22 cellular contexts compared by ENCODE assay signal in genomic region chr2:280655-281110, GRCh38. TPM values are rescaled to one million over a fixed set of nuclear protein-coding genes. Genes with fewer than 3 reads are reported as not detected.
DNase-seq lines count a peak whose midpoint lies in the region; FAIRE-seq and TF ChIP-seq lines count a peak whose summit lies in the region.
"Had no signal": no experiment of that assay in that cellular context is flagged by ENCODE, and none has a peak within 500 bp of the region (broad histone marks: within the 10 kb centered on the region; RNA-seq: fewer than 3 reads in every experiment).

No MANE protein-coding gene starts in this region.

- H3K4me3 Mint-ChIP-seq in astrocyte (ENCODE audit: unreplicated experiment) (no peak overlapping the region), chondrocyte (ENCODE audit: unreplicated experiment) (no peak overlapping the region), progenitor cell of endocrine pancreas (ENCODE audit: low read depth) (no peak overlapping the region)
- no peak overlapping the region for H3K4me3 Mint-ChIP-seq in activated T-helper 2 cell treated with anti-CD3 and anti-CD28 coated beads, Interferon-gamma antibody, Interleukin-2, Interleukin-4, amounts not matched to agents 10 μg/mL and 5 μg/mL and 100 μg/mL, durations not matched to agents 14 hours and 24 hours and 36 hours (ENCODE audit: low read depth)
- H3K4me3 Mint-ChIP-seq: CD8-positive, alpha-beta memory T cell had no signal

- no peak overlapping the region for H3K4me3 ChIP-seq in astrocyte (ENCODE audit: insufficient read depth, low read depth, low read length)
- H3K4me3 ChIP-seq in effector memory CD4-positive, alpha-beta T cell (ENCODE audit: insufficient read depth, low read depth, low read length, poor library complexity, severe bottlenecking): no peak overlapping the region

- H3K27ac Mint-ChIP-seq in astrocyte (ENCODE audit: unreplicated experiment) (peak overlapping the region; percentile 62), chondrocyte (ENCODE audit: unreplicated experiment) (peak overlapping the region; percentile 0), progenitor cell of endocrine pancreas (peak overlapping the region; percentile 14)
- no peak overlapping the region for H3K27ac Mint-ChIP-seq in activated T-helper 2 cell treated with anti-CD3 and anti-CD28 coated beads, Interferon-gamma antibody, Interleukin-2, Interleukin-4, amounts not matched to agents 10 μg/mL and 5 μg/mL and 100 μg/mL, durations not matched to agents 14 hours and 24 hours and 36 hours

- H3K27me3 ChIP-seq in astrocyte (ENCODE audit: insufficient read depth, low read length): no peaks in the 10 kb centered on the region
- no peaks in the 10 kb centered on the region for H3K27me3 ChIP-seq in layer of hippocampus (ENCODE audit: control insufficient read depth, insufficient read depth, low read length)
- no peaks in the 10 kb centered on the region for H3K27me3 ChIP-seq in effector memory CD4-positive, alpha-beta T cell (replicated peaks; ENCODE audit: control insufficient read depth, insufficient read depth, low read length, poor library complexity, severe bottlenecking)

- no peak for FAIRE-seq in astrocyte (lab: Jason Lieb, UNC)
- FAIRE-seq: GM12891 had no signal

- H2AFZ ChIP-seq in astrocyte (ENCODE audit: low read depth, low read length): no peak overlapping the region

- H3K4me1 ChIP-seq in astrocyte (ENCODE audit: insufficient read depth, low read length): peaks cover 18% of the 10 kb centered on the region
- no peaks in the 10 kb centered on the region for H3K4me1 ChIP-seq in effector memory CD4-positive, alpha-beta T cell (ENCODE audit: control insufficient read depth, insufficient read depth, low read length, poor library complexity, severe bottlenecking)

- peaks cover 22% of the 10 kb centered on the region for H4K20me1 ChIP-seq in astrocyte (ENCODE audit: insufficient read depth, low read length)

- no peak overlapping the region for H3K27ac ChIP-seq in astrocyte (ENCODE audit: low read depth, low read length)
- H3K27ac ChIP-seq in layer of hippocampus (ENCODE audit: low read depth, low read length): peak overlapping the region; percentile 9
- no peak overlapping the region for H3K27ac ChIP-seq in effector memory CD4-positive, alpha-beta T cell (ENCODE audit: insufficient read depth, low read length, poor library complexity, severe bottlenecking)

- H3K36me3 ChIP-seq in astrocyte (ENCODE audit: insufficient read depth, low read length): peaks cover 40% of the 10 kb centered on the region
- peaks cover 59% of the 10 kb centered on the region for H3K36me3 ChIP-seq in effector memory CD4-positive, alpha-beta T cell (ENCODE audit: control insufficient read depth, insufficient read depth, low read length)

- peaks cover 16% of the 10 kb centered on the region for H3K36me3 Mint-ChIP-seq in astrocyte (ENCODE audit: low read depth, unreplicated experiment)
- H3K36me3 Mint-ChIP-seq in chondrocyte (ENCODE audit: low read depth): peaks cover 46% of the 10 kb centered on the region
- peaks cover 13% of the 10 kb centered on the region for H3K36me3 Mint-ChIP-seq in progenitor cell of endocrine pancreas (ENCODE audit: insufficient read depth)
- peaks cover 77% of the 10 kb centered on the region for H3K36me3 Mint-ChIP-seq in activated T-helper 2 cell treated with anti-CD3 and anti-CD28 coated beads, Interferon-gamma antibody, Interleukin-2, Interleukin-4, amounts not matched to agents 10 μg/mL and 5 μg/mL and 100 μg/mL, durations not matched to agents 14 hours and 24 hours and 36 hours (ENCODE audit: low read depth)

- H3K4me2 ChIP-seq in astrocyte (ENCODE audit: low read length): no peak overlapping the region

- peaks cover 14% of the 10 kb centered on the region for H3K4me1 Mint-ChIP-seq in astrocyte (ENCODE audit: low read depth, unreplicated experiment)
- peaks cover 9% of the 10 kb centered on the region for H3K4me1 Mint-ChIP-seq in chondrocyte (ENCODE audit: low read depth)
- no peaks in the 10 kb centered on the region for H3K4me1 Mint-ChIP-seq in progenitor cell of endocrine pancreas (ENCODE audit: low read depth)
- peaks cover 2% of the 10 kb centered on the region for H3K4me1 Mint-ChIP-seq in activated T-helper 2 cell treated with anti-CD3 and anti-CD28 coated beads, Interferon-gamma antibody, Interleukin-2, Interleukin-4, amounts not matched to agents 10 μg/mL and 5 μg/mL and 100 μg/mL, durations not matched to agents 14 hours and 24 hours and 36 hours (ENCODE audit: low read depth)

- no peak overlapping the region for H3K9ac ChIP-seq in astrocyte (ENCODE audit: low read length)

- H3K9me3 ChIP-seq in astrocyte (ENCODE audit: insufficient read depth, low read depth, low read length): no peaks in the 10 kb centered on the region
- no peaks in the 10 kb centered on the region for H3K9me3 ChIP-seq in effector memory CD4-positive, alpha-beta T cell (ENCODE audit: control insufficient read depth, low read length)

- intact Hi-C loops in activated T-helper 2 cell treated with anti-CD3 and anti-CD28 coated beads, Interferon-gamma antibody, Interleukin-2, Interleukin-4, amounts not matched to agents 10 μg/mL and 5 μg/mL and 100 μg/mL, durations not matched to agents 14 hours and 24 hours and 36 hours (cut with micrococcal nuclease): no loop called here

- no peaks in the 10 kb centered on the region for H3K27me3 Mint-ChIP-seq in astrocyte (ENCODE audit: low read depth, unreplicated experiment)
- H3K27me3 Mint-ChIP-seq in chondrocyte (ENCODE audit: low read depth): no peaks in the 10 kb centered on the region
- H3K27me3 Mint-ChIP-seq in progenitor cell of endocrine pancreas: peaks cover 13% of the 10 kb centered on the region
- H3K27me3 Mint-ChIP-seq in activated T-helper 2 cell treated with anti-CD3 and anti-CD28 coated beads, Interferon-gamma antibody, Interleukin-2, Interleukin-4, amounts not matched to agents 10 μg/mL and 5 μg/mL and 100 μg/mL, durations not matched to agents 14 hours and 24 hours and 36 hours (ENCODE audit: low read depth): peaks cover 4% of the 10 kb centered on the region

- TF ChIP-seq CTCF in astrocyte (IDR thresholded peaks at IDR 0.05; ENCODE audit: insufficient read depth, low read depth, low read length) (no peak), chondrocyte (IDR thresholded peaks at IDR 0.05) (no peak), progenitor cell of endocrine pancreas (IDR thresholded peaks at IDR 0.05; ENCODE audit: unreplicated experiment) (no peak)

- peaks cover 14% of the 10 kb centered on the region for H3K79me2 ChIP-seq in astrocyte (ENCODE audit: insufficient read depth, low read length)

- no peaks in the 10 kb centered on the region for H3K9me3 Mint-ChIP-seq in astrocyte (ENCODE audit: unreplicated experiment)
- H3K9me3 Mint-ChIP-seq in chondrocyte (ENCODE audit: low read depth): no peaks in the 10 kb centered on the region
- no peaks in the 10 kb centered on the region for H3K9me3 Mint-ChIP-seq in progenitor cell of endocrine pancreas (ENCODE audit: low read depth)
- H3K9me3 Mint-ChIP-seq in activated T-helper 2 cell treated with anti-CD3 and anti-CD28 coated beads, Interferon-gamma antibody, Interleukin-2, Interleukin-4, amounts not matched to agents 10 μg/mL and 5 μg/mL and 100 μg/mL, durations not matched to agents 14 hours and 24 hours and 36 hours: no peaks in the 10 kb centered on the region
- H3K9me3 Mint-ChIP-seq: CD8-positive, alpha-beta memory T cell had no signal

- DNase-seq in astrocyte (ENCODE audit: low read depth) (no peak), chondrocyte (ENCODE audit: low spot score) (no peak), progenitor cell of endocrine pancreas (ENCODE audit: low spot score, unreplicated experiment) (no peak), hippocampal formation (lab: John Stamatoyannopoulos, UW) (no peak)
- DNase-seq in effector memory CD4-positive, alpha-beta T cell: no peak
- no peak for DNase-seq in activated T-helper 2 cell treated with anti-CD3 and anti-CD28 coated beads, Interferon-gamma antibody, Interleukin-2, Interleukin-4, amounts not matched to agents 10 μg/mL and 5 μg/mL and 100 μg/mL, durations not matched to agents 14 hours and 24 hours and 36 hours (ENCODE audit: low spot score)
- DNase-seq: ACHN; C1 segment of cervical spinal cord; CD8-positive, alpha-beta memory T cell; DMS53; EL; KG1; NCI-H1436; NCI-H1930; NCI-H226; NCI-H524 treated with DMSO at 0.1 percent for 48 hours; PC-3; RPMI8226 had no signal

RNA-seq across cellular contexts. Expression of gene ALKAL2, which starts 7.2 kb away (rescaled TPM):
- 1.3 and 1.5 TPM in 2 replicates for total RNA-seq in astrocyte
- total RNA-seq in chondrocyte: 150 to 164 TPM (median 154 TPM) in 3 replicates
- 0.22 and 0.42 TPM in 2 replicates for total RNA-seq in progenitor cell of endocrine pancreas
- total RNA-seq in activated T-helper 2 cell treated with anti-CD3 and anti-CD28 coated beads, Interferon-gamma antibody, Interleukin-2, Interleukin-4, amounts not matched to agents 10 μg/mL and 5 μg/mL and 100 μg/mL, durations not matched to agents 14 hours and 24 hours and 36 hours: 16.3 and 17.6 TPM in 2 replicates
- total RNA-seq: CD8-positive, alpha-beta memory T cell; H4; M059J; PC-3 had no signal

RNA-seq across cellular contexts. Expression of gene ACP1, which starts 15.9 kb away (rescaled TPM):
- total RNA-seq in astrocyte (99.1 and 114 TPM in 2 replicates), chondrocyte (79.6 to 89.8 TPM (median 82.7 TPM) in 3 replicates), progenitor cell of endocrine pancreas (111 and 118 TPM in 2 replicates)
- 168 and 177 TPM in 2 replicates for total RNA-seq in activated T-helper 2 cell treated with anti-CD3 and anti-CD28 coated beads, Interferon-gamma antibody, Interleukin-2, Interleukin-4, amounts not matched to agents 10 μg/mL and 5 μg/mL and 100 μg/mL, durations not matched to agents 14 hours and 24 hours and 36 hours

RNA-seq across cellular contexts. Expression of gene SH3YL1, which starts 16.9 kb away (rescaled TPM):
- 23.0 and 27.3 TPM in 2 replicates for total RNA-seq in astrocyte
- 33.7 to 52.9 TPM (median 36.1 TPM) in 3 replicates for total RNA-seq in chondrocyte
- total RNA-seq in progenitor cell of endocrine pancreas: 120 and 129 TPM in 2 replicates
- total RNA-seq in activated T-helper 2 cell treated with anti-CD3 and anti-CD28 coated beads, Interferon-gamma antibody, Interleukin-2, Interleukin-4, amounts not matched to agents 10 μg/mL and 5 μg/mL and 100 μg/mL, durations not matched to agents 14 hours and 24 hours and 36 hours: 34.7 and 37.1 TPM in 2 replicates
